ENCODE assay signal across 15 cellular contexts in genomic region chr7:118573065-118573464, GRCh38.
DNase-seq lines count a peak whose midpoint lies in the region; ATAC-seq and TF ChIP-seq lines count a peak whose summit lies in the region.
"Had no signal": no experiment of that assay in that cellular context is flagged by ENCODE, and none has a peak within 500 bp of the region (broad histone marks: within the 10 kb centered on the region; RNA-seq: fewer than 3 reads in every experiment).

No MANE protein-coding gene starts in this region.

- TF ChIP-seq CTCF in brain (conservative IDR thresholded peaks at IDR 0.05) (no peak), GM10248 (IDR thresholded peaks at IDR 0.05; ENCODE audit: control extremely low read depth, extremely low read depth, low read depth, missing control alignments) (no peak)

- in situ Hi-C loops in G401 (cut with HindIII; ENCODE audit: low sequenced_read_pairs): no loop called here

- peak overlapping the region in 3 of 5 experiments; percentile 38 to 66 (median 58) for H3K4me3 Mint-ChIP-seq in brain
- H3K4me3 Mint-ChIP-seq: effector memory CD8-positive, alpha-beta T cell; mesothelial cell of epicardium had no signal

- POLR2A ChIA-PET in GM10248 (lab: Yijun Ruan, JAX): no interaction called here

- H3K4me1 Mint-ChIP-seq in brain: peaks cover 10% of the 10 kb centered on the region

- H3K27ac Mint-ChIP-seq in brain: peak overlapping the region; percentile 65 to 85 (median 79)
- H3K27ac Mint-ChIP-seq: effector memory CD8-positive, alpha-beta T cell; mesothelial cell of epicardium; progenitor cell of endocrine pancreas had no signal

- DNase-seq in G401 (ENCODE audit: low spot score): peak; percentile 99
- DNase-seq in NCI-H446 (lab: John Stamatoyannopoulos, UW): peak; percentile 69 to 89
- peak; percentile 64 for DNase-seq in medulla oblongata (ENCODE audit: extremely low spot score)
- DNase-seq in germinal center (ENCODE audit: low spot score): no peak
- DNase-seq in GM10248 (ENCODE audit: extremely low spot score): no peak
- DNase-seq in NCI-H2029 (lab: John Stamatoyannopoulos, UW): no peak
- DNase-seq: activated CD4-positive, CD25-positive, alpha-beta regulatory T cell; effector memory CD8-positive, alpha-beta T cell; NCI-H226; stimulated activated CD4-positive, alpha-beta T cell treated with anti-CD3 and anti-CD28 coated beads, Interleukin-4, amount 100 ng/mL, for 1 hour; stimulated activated naive CD4-positive, alpha-beta T cell treated with Interleukin-2 at 50 U/mL for 16 hours had no signal

- ATAC-seq in GM18868 (IDR thresholded peaks at IDR 0.05; ENCODE audit: unreplicated experiment): no peak
- ATAC-seq: effector memory CD8-positive, alpha-beta T cell had no signal

- no peaks in the 10 kb centered on the region for H3K36me3 Mint-ChIP-seq in brain

- peaks cover 0 to 5% (median 3%) of the 10 kb centered on the region in 5 experiments for H3K9me3 Mint-ChIP-seq in brain

- CTCF ChIA-PET in GM10248 (lab: Yijun Ruan, JAX): interaction anchor here (1.5 kb wide), 1 partner anchor 9 kb away, joined by 4 read pairs; no protein-coding TSS in a partner anchor

- H3K27me3 Mint-ChIP-seq in brain: no peaks in the 10 kb centered on the region
- H3K27me3 Mint-ChIP-seq: effector memory CD8-positive, alpha-beta T cell; progenitor cell of endocrine pancreas had no signal

Comparison
In these comparisons a context has a peak if more than half of its experiments do, and no peak if none do; other contexts are left out.
1. DNase-seq: peak in G401 (single experiment), NCI-H446 (2 of 2) and medulla oblongata (single experiment); none in germinal center (single experiment), GM10248 (single experiment) and NCI-H2029 (single experiment).